ENCODE assay signal across 4 cellular contexts in genomic region chr9:114128759-114129158, GRCh38. TPM values are rescaled to one million over a fixed set of nuclear protein-coding genes. Genes with fewer than 3 reads are reported as not detected.
"Had no signal": no experiment of that assay in that cellular context is flagged by ENCODE, and none has a peak within 500 bp of the region (broad histone marks: within the 10 kb centered on the region; RNA-seq: fewer than 3 reads in every experiment).

No MANE protein-coding gene starts in this region.

RNA-seq across cellular contexts. Expression of gene COL27A1, which starts 26.6 kb away (rescaled TPM):
- polyA plus RNA-seq: IgD-negative memory B cell, K562 had no signal

RNA-seq across cellular contexts. Expression of gene KIF12, which starts 29.7 kb away (rescaled TPM):
- total RNA-seq: HT1080, IMR-90, K562 had no signal
- polyA plus RNA-seq: IgD-negative memory B cell, IMR-90, K562 had no signal

RNA-seq across cellular contexts. Expression of gene AMBP, which starts 50.7 kb away (rescaled TPM):
- total RNA-seq: IMR-90 had no signal
- polyA plus RNA-seq: IgD-negative memory B cell, IMR-90, K562 had no signal
